Comparison of ENCODE assay signal across 22 cellular contexts in the genomic region with DNA sequence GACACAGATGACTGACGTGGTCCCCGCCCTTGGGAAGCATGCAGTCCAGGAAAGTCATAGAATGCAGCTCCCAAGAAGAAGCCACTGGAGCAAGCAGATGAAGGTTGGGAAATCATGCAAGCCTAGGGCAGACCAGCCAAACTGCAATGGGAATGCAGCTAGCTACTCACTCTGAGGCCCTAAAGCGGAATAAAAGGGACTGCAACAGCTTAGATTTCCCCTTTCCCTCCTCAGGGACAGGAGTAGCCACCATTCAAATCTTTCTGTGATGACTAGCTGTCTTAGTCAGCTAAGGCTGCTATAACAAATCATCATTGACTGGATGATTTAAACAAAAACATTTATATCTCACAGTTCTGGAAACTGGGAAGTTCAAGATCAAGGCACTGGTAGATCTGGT.
"Had no signal": no experiment of that assay in that cellular context is flagged by ENCODE, and none has a peak within 500 bp of the region (broad histone marks: within the 10 kb centered on the region; RNA-seq: fewer than 3 reads in every experiment).

No MANE protein-coding gene starts in this region.

- H3K36me3 ChIP-seq: adrenal gland, esophagus squamous epithelium, gastrocnemius medialis, left ventricle myocardium inferior, tibial nerve, uterus, WERI-Rb-1 had no signal

- FAIRE-seq: astrocyte had no signal

- ATAC-seq: gastrocnemius medialis; stimulated activated naive CD8-positive, alpha-beta T cell treated with anti-CD3 and anti-CD28 coated beads, Interleukin-15, Interleukin-2, amounts not matched to agents 100 U/mL and 50 U/mL, for 24 hours had no signal

- H3K4me3 Mint-ChIP-seq: activated naive CD4-positive, alpha-beta T cell treated with anti-CD3 and anti-CD28 coated beads, Interleukin-2, amount 50 U/mL, for 24 hours had no signal

- H3K4me1 Mint-ChIP-seq: activated naive CD4-positive, alpha-beta T cell treated with anti-CD3 and anti-CD28 coated beads, Interleukin-2, amount 50 U/mL, for 24 hours had no signal

- H3K27me3 ChIP-seq: adrenal gland, esophagus squamous epithelium, gastrocnemius medialis, tibial nerve, uterus had no signal

- H3K4me3 ChIP-seq: adrenal gland, esophagus squamous epithelium, gastrocnemius medialis, left ventricle myocardium inferior, tibial nerve, uterus had no signal

- H3K27ac Mint-ChIP-seq: activated naive CD4-positive, alpha-beta T cell treated with anti-CD3 and anti-CD28 coated beads, Interleukin-2, amount 50 U/mL, for 24 hours; progenitor cell of endocrine pancreas had no signal

- DNase-seq: activated CD4-positive, alpha-beta T cell treated with anti-CD3 and anti-CD28 coated beads for 1 hour; activated CD8-positive, alpha-beta memory T cell treated with anti-CD3 and anti-CD28 coated beads for 24 hours; activated CD8-positive, alpha-beta memory T cell treated with anti-CD3 and anti-CD28 coated beads, Interleukin-2, amount 50 U/mL, for 48 hours; activated effector memory CD4-positive, alpha-beta T cell treated with Interleukin-2 at 50 U/mL for 16 hours; activated T-cell treated with anti-CD3 and anti-CD28 coated beads, Interleukin-2, amount 50 U/mL, for 48 hours; adrenal gland; effector CD4-positive, alpha-beta T cell; esophagus squamous epithelium; gastrocnemius medialis; head of caudate nucleus; left ventricle myocardium inferior; occipital lobe; stimulated activated CD4-positive, alpha-beta T cell treated with anti-CD3 and anti-CD28 coated beads, Interleukin-12 subunit alpha, Interleukin-12 subunit beta, amount 100 ng/mL, for 4 hours; stimulated activated CD4-positive, alpha-beta T cell treated with anti-CD3 and anti-CD28 coated beads, Interleukin-2, amount 100 ng/mL, for 24 hours; stimulated activated naive CD8-positive, alpha-beta T cell treated with anti-CD3 and anti-CD28 coated beads, Interleukin-15, Interleukin-2, amounts not matched to agents 100 U/mL and 50 U/mL, for 24 hours; T-helper 2 cell; uterus; WERI-Rb-1 had no signal
